Comparison of ENCODE assay signal across 3 cellular contexts in genomic region chr2:204725693-204726092, GRCh38.
"Had no signal": no experiment of that assay in that cellular context is flagged by ENCODE, and none has a peak within 500 bp of the region (broad histone marks: within the 10 kb centered on the region; RNA-seq: fewer than 3 reads in every experiment).

No MANE protein-coding gene starts in this region.

- H3K4me3 ChIP-seq: GM12878 had no signal

- DNase-seq: GDM1, GF-D8 had no signal

- ATAC-seq: GM12878 had no signal
